In genomic region chr9:88447431-88447830, GRCh38 we compare ENCODE assay signal across 22 cellular contexts.
"Had no signal": no experiment of that assay in that cellular context is flagged by ENCODE, and none has a peak within 500 bp of the region (broad histone marks: within the 10 kb centered on the region; RNA-seq: fewer than 3 reads in every experiment).

No MANE protein-coding gene starts in this region.

- DNase-seq: activated CD4-positive, alpha-beta T cell treated with anti-CD3 and anti-CD28 coated beads for 1 hour; activated CD4-positive, alpha-beta T cell treated with anti-CD3 and anti-CD28 coated beads, Interleukin-2, amount 50 U/mL, for 1 hour; activated CD8-positive, alpha-beta T cell treated with anti-CD3 and anti-CD28 coated beads for 36 hours; activated naive CD4-positive, alpha-beta T cell; activated T-cell treated with anti-CD3 and anti-CD28 coated beads, Interleukin-2, amount 50 U/mL, for 48 hours; anterior cingulate cortex; body of pancreas; dorsolateral prefrontal cortex; effector memory CD4-positive, alpha-beta T cell; gastrocnemius medialis; left colon; mammary epithelial cell; occipital lobe; stimulated activated naive CD4-positive, alpha-beta T cell treated with Interleukin-2 at 50 U/mL for 16 hours; T-helper 2 cell had no signal

- H3K36me3 ChIP-seq: neural progenitor cell had no signal

- H3K27me3 Mint-ChIP-seq: activated CD8-positive, alpha-beta T cell treated with anti-CD3 and anti-CD28 coated beads for 36 hours; activated naive CD8-positive, alpha-beta T cell had no signal

- H3K27me3 ChIP-seq: body of pancreas, dorsolateral prefrontal cortex, gastrocnemius medialis, hepatocyte, neural progenitor cell, right atrium auricular region, tibial nerve had no signal

- H3K27ac Mint-ChIP-seq: activated CD8-positive, alpha-beta T cell treated with anti-CD3 and anti-CD28 coated beads for 36 hours; activated naive CD8-positive, alpha-beta T cell; activated T-helper 2 cell treated with anti-CD3 and anti-CD28 coated beads, Interferon-gamma antibody, Interleukin-2, Interleukin-4, amounts not matched to agents 10 μg/mL and 5 μg/mL and 100 μg/mL, durations not matched to agents 14 hours and 24 hours and 36 hours; neural progenitor cell had no signal

- ATAC-seq: activated CD8-positive, alpha-beta T cell treated with anti-CD3 and anti-CD28 coated beads for 36 hours; body of pancreas; gastrocnemius medialis; left colon had no signal

- H3K9ac ChIP-seq: neural progenitor cell, parathyroid adenoma had no signal

- H3K27ac ChIP-seq: body of pancreas, dorsolateral prefrontal cortex, gastrocnemius medialis, hepatocyte, neural progenitor cell, parathyroid adenoma, right atrium auricular region, tibial nerve had no signal

- H3K9me3 ChIP-seq: body of pancreas, gastrocnemius medialis, right atrium auricular region, tibial nerve had no signal

- H2AFZ ChIP-seq: hepatocyte, neural progenitor cell, parathyroid adenoma had no signal

- H3K4me1 ChIP-seq: gastrocnemius medialis, neural progenitor cell, parathyroid adenoma, tibial nerve had no signal

- H3K4me2 ChIP-seq: hepatocyte, neural progenitor cell had no signal

- H3K4me3 ChIP-seq: body of pancreas, dorsolateral prefrontal cortex, gastrocnemius medialis, hepatocyte, neural progenitor cell, right atrium auricular region, tibial nerve had no signal

- H3K4me3 Mint-ChIP-seq: activated CD8-positive, alpha-beta T cell treated with anti-CD3 and anti-CD28 coated beads for 36 hours; neural progenitor cell had no signal
